ENCODE assay signal across 1 cellular context in genomic region chr1:4005431-4005830, GRCh38.
TF ChIP-seq lines count a peak whose summit lies in the region.

No MANE protein-coding gene starts in this region.

TF ChIP-seq in HepG2, 621 proteins besides CTCF, POLR2A, EP300 and RAD21 (continued from another document):
- no peak for TF ChIP-seq MNT (IDR thresholded peaks at IDR 0.05)
